29 cellular contexts compared by ENCODE assay signal in the genomic region with DNA sequence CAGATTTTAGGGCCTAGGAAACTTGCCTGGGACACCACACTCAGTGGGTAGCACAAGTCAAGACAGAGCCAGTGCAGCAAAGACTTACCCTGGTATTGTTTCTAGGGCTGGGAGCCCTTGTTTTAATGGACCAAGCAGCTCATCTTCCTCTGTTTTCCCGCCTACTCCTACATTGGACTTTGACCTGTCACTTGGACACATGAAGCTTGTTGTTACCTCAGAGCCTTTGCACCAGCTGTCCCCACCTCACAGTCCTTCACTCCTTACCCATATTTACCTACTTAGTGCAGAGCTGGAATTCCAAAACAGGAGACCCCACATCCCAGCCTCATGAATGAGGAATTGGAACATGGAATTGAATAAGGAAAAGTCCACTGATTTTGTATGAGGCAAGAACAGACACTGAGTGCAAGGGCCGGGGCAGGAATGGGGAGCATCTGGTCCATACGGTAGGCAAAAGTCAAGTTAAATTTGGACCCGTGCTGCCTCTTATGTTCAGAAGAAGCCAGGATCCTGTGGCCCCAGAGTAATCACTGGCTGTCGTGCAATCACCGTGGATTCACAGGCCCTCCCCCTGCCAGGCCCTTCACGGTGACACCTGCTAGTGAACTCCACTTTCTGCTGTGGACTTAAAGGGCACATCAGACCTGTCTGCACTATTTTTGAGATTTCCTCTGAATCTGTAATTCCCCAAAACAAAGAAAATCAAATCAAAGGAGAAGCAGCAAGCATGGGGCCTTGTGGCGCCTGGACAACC.
"Had no signal": no experiment of that assay in that cellular context is flagged by ENCODE, and none has a peak within 500 bp of the region (broad histone marks: within the 10 kb centered on the region; RNA-seq: fewer than 3 reads in every experiment).

No MANE protein-coding gene starts in this region.

- FAIRE-seq: kidney had no signal

- H3K36me3 ChIP-seq: adrenal gland, cardiac muscle cell, gastroesophageal sphincter, left lung had no signal

- H3K27ac ChIP-seq: adrenal gland, cardiac muscle cell, coronary artery, gastroesophageal sphincter, left lung had no signal

- H3K4me1 ChIP-seq: adrenal gland, left lung had no signal

- H3K4me3 ChIP-seq: adrenal gland, cardiac muscle cell, coronary artery, dorsolateral prefrontal cortex, gastroesophageal sphincter, left lung, skin epidermis had no signal

- H3K27me3 ChIP-seq: adrenal gland, gastroesophageal sphincter, left lung had no signal

- DNase-seq: activated CD4-positive, alpha-beta memory T cell treated with anti-CD3 and anti-CD28 coated beads for 36 hours; activated CD4-positive, alpha-beta T cell treated with anti-CD3 and anti-CD28 coated beads, Interleukin-2, amount 10 ng/mL, durations not matched to agents 24 days and 14 days; activated CD4-positive, CD25-positive, alpha-beta regulatory T cell treated with anti-CD3 and anti-CD28 coated beads, Interleukin-2, amount 50 U/mL, for 72 hours; activated CD8-positive, alpha-beta memory T cell treated with anti-CD3 and anti-CD28 coated beads, Interleukin-2, amount 50 U/mL, for 4 hours; activated effector memory CD4-positive, alpha-beta T cell treated with anti-CD3 and anti-CD28 coated beads, Interleukin-2, amount 50 U/mL, for 16 hours; activated naive CD4-positive, alpha-beta T cell treated with anti-CD3 and anti-CD28 coated beads for 36 hours; activated naive CD8-positive, alpha-beta T cell treated with anti-CD3 and anti-CD28 coated beads for 36 hours; activated T-cell treated with anti-CD3 and anti-CD28 coated beads, Interleukin-2, amount 50 U/mL, for 1 hour; adrenal gland; cerebellar nuclear complex; dorsolateral prefrontal cortex; effector memory CD4-positive, alpha-beta T cell; head of caudate nucleus; hypothalamus; immature natural killer cell; kidney; left lung; naive thymus-derived CD4-positive, alpha-beta T cell; occipital lobe; stimulated activated CD4-positive, alpha-beta T cell treated with anti-CD3 and anti-CD28 coated beads, Interleukin-4, amount 100 ng/mL, for 24 hours; stimulated activated naive CD8-positive, alpha-beta T cell treated with anti-CD3 and anti-CD28 coated beads, Interleukin-15, amount 100 ng/mL, for 72 hours; substantia nigra; SW 1271; T-helper 2 cell had no signal

- ATAC-seq: gastroesophageal sphincter; left lung; naive thymus-derived CD4-positive, alpha-beta T cell; stimulated activated effector memory CD8-positive, alpha-beta T cell treated with anti-CD3 and anti-CD28 coated beads, Interleukin-12 subunit alpha, Interleukin-12 subunit beta, amount 100 ng/mL, for 72 hours; stimulated activated naive CD8-positive, alpha-beta T cell treated with anti-CD3 and anti-CD28 coated beads, Interleukin-15, amount 100 ng/mL, for 72 hours had no signal

- H3K9me3 ChIP-seq: adrenal gland, gastroesophageal sphincter, left lung had no signal
